In genomic region chr19:36605101-36605838, GRCh38 we compare ENCODE assay signal across 8 cellular contexts. TPM values are rescaled to one million over a fixed set of nuclear protein-coding genes. Genes with fewer than 3 reads are reported as not detected.
DNase-seq lines count a peak whose midpoint lies in the region.

Gene ZNF382, plus strand, starts transcription at chr19:36605313. Its CDS starts 4,602 bp downstream, at chr19:36609915.

- peak within 1 kb of the TSS; percentile 80 for H3K4me3 Mint-ChIP-seq in activated CD4-positive, alpha-beta memory T cell treated with anti-CD3 and anti-CD28 coated beads, Interleukin-2, amount 10 ng/mL, durations not matched to agents 7 days and 5 days

- H3K9me3 Mint-ChIP-seq in activated CD4-positive, alpha-beta memory T cell treated with anti-CD3 and anti-CD28 coated beads, Interleukin-2, amount 10 ng/mL, durations not matched to agents 7 days and 5 days = peaks cover 32% of the 10 kb centered on the region

- in situ Hi-C loops in HAP-1 (cut with MboI; ENCODE audit: low sequenced_read_pairs) = no loop called here

- peaks cover 62% of the 10 kb centered on the region for H3K36me3 Mint-ChIP-seq in activated CD4-positive, alpha-beta memory T cell treated with anti-CD3 and anti-CD28 coated beads, Interleukin-2, amount 10 ng/mL, durations not matched to agents 7 days and 5 days (ENCODE audit: low read depth)

- H3K27me3 ChIP-seq in HAP-1 (ENCODE audit: low read depth) (no peaks in the 10 kb centered on the region), ectodermal cell (ENCODE audit: control insufficient read depth, insufficient read depth, low read length, poor library complexity, severe bottlenecking) (no peaks in the 10 kb centered on the region)

- CTCF ChIA-PET in activated CD4-positive, alpha-beta memory T cell treated with anti-CD3 and anti-CD28 coated beads, Interleukin-2, amount 10 ng/mL, durations not matched to agents 7 days and 5 days (lab: Charles Lee) = interaction anchor here (0.8 to 1.3 kb wide), 3 partner anchors 76 to 245 kb away, joined by 3 to 4 read pairs (median 3); partner anchors contain the start of genes ZNF345 and ZNF566

- peak within 1 kb of the TSS; percentile 88 for H3K27ac Mint-ChIP-seq in activated CD4-positive, alpha-beta memory T cell treated with anti-CD3 and anti-CD28 coated beads, Interleukin-2, amount 10 ng/mL, durations not matched to agents 7 days and 5 days

- H3K27ac ChIP-seq in ectodermal cell (ENCODE audit: insufficient read depth, low read depth, low read length, poor library complexity, severe bottlenecking) = no peak within 1 kb of the TSS

- H3K9ac ChIP-seq in ES-I3 (ENCODE audit: low read depth, low read length) = peak within 1 kb of the TSS; percentile 96

- DNase-seq in HAP-1 (ENCODE audit: low spot score in 2 of 2) (peak; percentile 67 to 88), NCI-H2029 treated with DMSO at 0.1 percent for 48 hours (lab: John Stamatoyannopoulos, UW) (peak; percentile 54), lung microvascular endothelial cell (ENCODE audit: low read depth in 2 of 2) (peak; percentile 51 to 74), NCI-H1694 (lab: John Stamatoyannopoulos, UW) (no peak)
- peak; percentile 88 for DNase-seq in activated CD4-positive, alpha-beta memory T cell treated with anti-CD3 and anti-CD28 coated beads, Interleukin-2, amount 10 ng/mL, durations not matched to agents 7 days and 5 days
- DNase-seq in stimulated activated CD4-positive, alpha-beta T cell treated with anti-CD3 and anti-CD28 coated beads, TNF-alpha, amount 100 ng/mL, for 24 hours (ENCODE audit: low read depth in 3 of 3) = peak; percentile 77 to 85 (median 78)

- H3K27me3 Mint-ChIP-seq in activated CD4-positive, alpha-beta memory T cell treated with anti-CD3 and anti-CD28 coated beads, Interleukin-2, amount 10 ng/mL, durations not matched to agents 7 days and 5 days = no peaks in the 10 kb centered on the region

- no peaks in the 10 kb centered on the region for H3K9me3 ChIP-seq in ES-I3 (ENCODE audit: control insufficient read depth, insufficient read depth, low read length)
- no peaks in the 10 kb centered on the region for H3K9me3 ChIP-seq in HAP-1
- no peaks in the 10 kb centered on the region for H3K9me3 ChIP-seq in ectodermal cell (ENCODE audit: control insufficient read depth, low read length)

- H3K4me1 Mint-ChIP-seq in activated CD4-positive, alpha-beta memory T cell treated with anti-CD3 and anti-CD28 coated beads, Interleukin-2, amount 10 ng/mL, durations not matched to agents 7 days and 5 days = peaks cover 22% of the 10 kb centered on the region

- POLR2A ChIA-PET in activated CD4-positive, alpha-beta memory T cell treated with anti-CD3 and anti-CD28 coated beads, Interleukin-2, amount 10 ng/mL, durations not matched to agents 7 days and 5 days (lab: Charles Lee) = interaction anchor here (0.6 to 3.9 kb wide), 21 partner anchors 22 to 946 kb away, joined by 3 to 29 read pairs (median 5); partner anchors contain the start of genes ZFP14, ZNF146, ZNF260 and ZNF345

- no peaks in the 10 kb centered on the region for H3K4me1 ChIP-seq in ES-I3 (ENCODE audit: insufficient read depth, low read length)
- no peaks in the 10 kb centered on the region for H3K4me1 ChIP-seq in HAP-1
- no peaks in the 10 kb centered on the region for H3K4me1 ChIP-seq in ectodermal cell (ENCODE audit: control insufficient read depth, insufficient read depth, low read length)

- WGBS in ectodermal cell, 2 experiments = 2% methylated on average over 72 of the region's 72 CpGs

- H3K4me3 ChIP-seq in HAP-1 (peak within 1 kb of the TSS; percentile 78), ectodermal cell (ENCODE audit: insufficient read depth, low read depth, low read length) (peak within 1 kb of the TSS; percentile 78)

- peaks cover 6% of the 10 kb centered on the region for H3K36me3 ChIP-seq in ES-I3 (ENCODE audit: insufficient read depth, low read length)
- peaks cover 13% of the 10 kb centered on the region for H3K36me3 ChIP-seq in HAP-1 (replicated peaks)
- H3K36me3 ChIP-seq in ectodermal cell (ENCODE audit: control insufficient read depth, insufficient read depth, low read length) = no peaks in the 10 kb centered on the region

RNA-seq across cellular contexts. Expression of gene ZNF382, which starts in this region (rescaled TPM):
- total RNA-seq in activated CD4-positive, alpha-beta memory T cell treated with anti-CD3 and anti-CD28 coated beads, Interleukin-2, amount 10 ng/mL, durations not matched to agents 7 days and 5 days = 10 to 100 TPM; 11.8 to 13.5 TPM
- 9.5 TPM for polyA plus RNA-seq in ectodermal cell (2013, experiment 1 of 4)
- 9.5 TPM for polyA plus RNA-seq in ectodermal cell (2013, experiment 2 of 4)
- polyA plus RNA-seq in ectodermal cell (2013, experiment 3 of 4) = 10.9 TPM
- polyA plus RNA-seq in ectodermal cell (2013, experiment 4 of 4) = 14.2 TPM
- total RNA-seq in lung microvascular endothelial cell = 2.2 and 4.6 TPM in 2 replicates
